18 cellular contexts compared by ENCODE assay signal in genomic region chr17:78671607-78672404, GRCh38.
DNase-seq lines count a peak whose midpoint lies in the region; ATAC-seq and TF ChIP-seq lines count a peak whose summit lies in the region.
"Had no signal": no experiment of that assay in that cellular context is flagged by ENCODE, and none has a peak within 500 bp of the region (broad histone marks: within the 10 kb centered on the region; RNA-seq: fewer than 3 reads in every experiment).

No MANE protein-coding gene starts in this region.

- H3K36me3 Mint-ChIP-seq in activated naive CD4-positive, alpha-beta T cell treated with anti-CD3 and anti-CD28 coated beads, Interleukin-2, amount 50 U/mL, for 24 hours = peaks cover 6% of the 10 kb centered on the region

- intact Hi-C loops in heart right ventricle (cut with DNase I) = loop anchor here in 1 of 10 donors (2.0 kb wide), 1 partner anchor 17 kb away; no protein-coding TSS in a partner anchor

- no peak for ATAC-seq in heart right ventricle
- ATAC-seq: activated CD4-positive, CD25-positive, alpha-beta regulatory T cell treated with anti-CD3 and anti-CD28 coated beads, Interleukin-2, amount 50 U/mL, for 24 hours; left ventricle myocardium superior; Panc1 had no signal

- H3K9me3 Mint-ChIP-seq in activated naive CD4-positive, alpha-beta T cell treated with anti-CD3 and anti-CD28 coated beads, Interleukin-2, amount 50 U/mL, for 24 hours = no peaks in the 10 kb centered on the region
- H3K9me3 Mint-ChIP-seq: naive B cell had no signal

- H3K27ac ChIP-seq in thymus (ENCODE audit: low read depth) (peak overlapping the region; percentile 33), heart right ventricle (no peak overlapping the region)
- H3K27ac ChIP-seq: colonic mucosa, esophagus muscularis mucosa had no signal

- H3K4me3 ChIP-seq in thymus (ENCODE audit: low read length) (no peak overlapping the region), heart right ventricle (no peak overlapping the region)
- H3K4me3 ChIP-seq: colonic mucosa, esophagus muscularis mucosa had no signal

- H3K36me3 ChIP-seq in thymus (ENCODE audit: control insufficient read depth, insufficient read depth) (peaks cover 47% of the 10 kb centered on the region), heart right ventricle (peaks cover 0 to 50% (median 17%) of the 10 kb centered on the region in 9 donors)

- H3K27me3 ChIP-seq in thymus (ENCODE audit: control insufficient read depth, insufficient read depth) = no peaks in the 10 kb centered on the region
- H3K27me3 ChIP-seq in heart right ventricle = no peaks in the 10 kb centered on the region
- H3K27me3 ChIP-seq: colonic mucosa, esophagus muscularis mucosa had no signal

- peak overlapping the region; percentile 37 for H3K27ac Mint-ChIP-seq in activated naive CD4-positive, alpha-beta T cell treated with anti-CD3 and anti-CD28 coated beads, Interleukin-2, amount 50 U/mL, for 24 hours

- DNase-seq in activated naive CD4-positive, alpha-beta T cell treated with anti-CD3 and anti-CD28 coated beads, Interleukin-2, amount 50 U/mL, for 16 hours = no peak
- peak; percentile 87 for DNase-seq in amniotic epithelial cell (ENCODE audit: low read depth)
- peak; percentile 40 for DNase-seq in iris pigment epithelial cell (ENCODE audit: low read depth)
- DNase-seq in iPS-NIHi11 (ENCODE audit: low spot score) = no peak
- no peak for DNase-seq in NOMO-1 (lab: John Stamatoyannopoulos, UW; ENCODE audit: unreplicated experiment in 2 of 2)
- no peak for DNase-seq in heart right ventricle
- DNase-seq: activated CD8-positive, alpha-beta memory T cell treated with anti-CD3 and anti-CD28 coated beads, Interleukin-2, amount 50 U/mL, for 48 hours; amniotic stem cell; colonic mucosa; H7; left ventricle myocardium superior; naive B cell; NCI-H2029 treated with DMSO at 0.1 percent for 48 hours had no signal

- TF ChIP-seq CTCF in heart right ventricle (IDR thresholded peaks at IDR 0.05) = no peak

- H3K9me3 ChIP-seq in thymus (ENCODE audit: control insufficient read depth) = no peaks in the 10 kb centered on the region
- no peaks in the 10 kb centered on the region for H3K9me3 ChIP-seq in heart right ventricle
- H3K9me3 ChIP-seq: colonic mucosa, esophagus muscularis mucosa had no signal

- H3K4me1 ChIP-seq in thymus (ENCODE audit: control insufficient read depth, insufficient read depth, low read length) (no peaks in the 10 kb centered on the region), heart right ventricle (peaks cover 0 to 8% (median 4%) of the 10 kb centered on the region in 9 donors)
- H3K4me1 ChIP-seq: colonic mucosa had no signal

- WGBS in thymus = 96% methylated on average over 16 of the region's 16 CpGs
- 89 to 90% methylated on average over 16 of the region's 16 CpGs for WGBS in heart right ventricle, 2 donors

- H3K4me1 Mint-ChIP-seq in activated naive CD4-positive, alpha-beta T cell treated with anti-CD3 and anti-CD28 coated beads, Interleukin-2, amount 50 U/mL, for 24 hours = peaks cover 11% of the 10 kb centered on the region

- no peaks in the 10 kb centered on the region for H3K27me3 Mint-ChIP-seq in activated naive CD4-positive, alpha-beta T cell treated with anti-CD3 and anti-CD28 coated beads, Interleukin-2, amount 50 U/mL, for 24 hours
- H3K27me3 Mint-ChIP-seq: naive B cell had no signal

- H3K4me3 Mint-ChIP-seq in activated naive CD4-positive, alpha-beta T cell treated with anti-CD3 and anti-CD28 coated beads, Interleukin-2, amount 50 U/mL, for 24 hours = no peak overlapping the region

Comparison
In these comparisons a context has a peak if more than half of its experiments do, and no peak if none do; other contexts are left out.
1. DNase-seq: peak in amniotic epithelial cell (single experiment) and iris pigment epithelial cell (single experiment); none in activated naive CD4-positive, alpha-beta T cell treated with anti-CD3 and anti-CD28 coated beads, Interleukin-2, amount 50 U/mL, for 16 hours (single experiment), iPS-NIHi11 (single experiment), NOMO-1 (0 of 2) and heart right ventricle (0 of 2).